5 cellular contexts compared by ENCODE assay signal in genomic region chr2:16205631-16206030, GRCh38.
"Had no signal": no experiment of that assay in that cellular context is flagged by ENCODE, and none has a peak within 500 bp of the region (broad histone marks: within the 10 kb centered on the region; RNA-seq: fewer than 3 reads in every experiment).

No MANE protein-coding gene starts in this region.

- DNase-seq: H9, HCEC 1CT, IMR-90 had no signal

- H3K27ac Mint-ChIP-seq: GM23338 had no signal

- H3K4me3 ChIP-seq: GM23338, K562 had no signal

- ATAC-seq: GM23338, K562 had no signal

- H3K4me2 ChIP-seq: GM23338 had no signal

- H3K4me3 Mint-ChIP-seq: GM23338, H9 had no signal
